2 cellular contexts compared by ENCODE assay signal in genomic region chr3:170324962-170325361, GRCh38.
TF ChIP-seq lines count a peak whose summit lies in the region.

No MANE protein-coding gene starts in this region.

TF ChIP-seq in HCT116, 20 proteins besides CTCF, POLR2A, EP300 and RAD21 (continued from another document):
- TF ChIP-seq ZBTB33 (IDR thresholded peaks at IDR 0.05; ENCODE audit: extremely low read depth, insufficient replicate concordance, low read length) (no peak), MAX (IDR thresholded peaks at IDR 0.05) (no peak), REST (IDR thresholded peaks at IDR 0.05; ENCODE audit: low read depth) (no peak), EZH2 (IDR thresholded peaks at IDR 0.05) (no peak), EGR1 (IDR thresholded peaks at IDR 0.05; ENCODE audit: low read depth) (no peak), EZH2phosphoT487 (IDR thresholded peaks at IDR 0.05; ENCODE audit: borderline replicate concordance) (no peak), JUND (IDR thresholded peaks at IDR 0.05) (no peak), CEBPB (IDR thresholded peaks at IDR 0.05; ENCODE audit: low read depth) (no peak), ELF1 (IDR thresholded peaks at IDR 0.05; ENCODE audit: borderline replicate concordance, low read depth) (no peak)

TF ChIP-seq in WTC11, 78 proteins besides CTCF, POLR2A, EP300 and RAD21 (continued from another document):
- no peak for TF ChIP-seq ARID4B (CRISPR knock-in tag; IDR thresholded peaks at IDR 0.05; ENCODE audit: borderline replicate concordance)
- TF ChIP-seq ATF6 (CRISPR knock-in tag; IDR thresholded peaks at IDR 0.05) = no peak
- TF ChIP-seq NR3C1 (CRISPR knock-in tag; conservative IDR thresholded peaks at IDR 0.05; ENCODE audit: low read depth) = no peak
- TF ChIP-seq AR (CRISPR knock-in tag; IDR thresholded peaks at IDR 0.05) = no peak
- no peak for TF ChIP-seq PRRX2 (CRISPR knock-in tag; IDR thresholded peaks at IDR 0.05)
- no peak for TF ChIP-seq ZNF416 (CRISPR knock-in tag; IDR thresholded peaks at IDR 0.05)
